ENCODE assay signal across 28 cellular contexts in the genomic region with DNA sequence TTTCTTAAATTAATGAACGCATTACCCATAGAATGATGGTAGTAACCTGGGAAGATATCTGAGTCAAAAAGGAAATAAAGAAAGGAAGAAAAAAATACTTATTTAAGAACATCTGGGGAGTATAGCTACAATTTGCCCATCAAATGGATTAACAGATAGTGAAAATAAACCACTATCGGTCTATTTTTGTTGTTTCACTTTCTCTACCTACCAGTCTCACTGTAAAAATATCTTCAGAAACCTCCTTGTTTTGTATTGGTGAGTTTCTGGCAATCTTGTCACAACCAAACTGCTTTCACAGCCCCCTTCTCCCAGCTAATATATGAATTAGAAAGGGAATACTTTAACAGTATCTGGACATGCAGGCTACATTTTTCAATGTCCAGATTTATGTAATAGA.
"Had no signal": no experiment of that assay in that cellular context is flagged by ENCODE, and none has a peak within 500 bp of the region (broad histone marks: within the 10 kb centered on the region; RNA-seq: fewer than 3 reads in every experiment).

No MANE protein-coding gene starts in this region.

- ATAC-seq: activated CD4-positive, alpha-beta T cell treated with anti-CD3 and anti-CD28 coated beads for 36 hours; activated CD8-positive, alpha-beta memory T cell treated with anti-CD3 and anti-CD28 coated beads, Interleukin-2, amount 10 ng/mL, durations not matched to agents 7 days and 5 days; activated CD8-positive, alpha-beta T cell treated with anti-CD3 and anti-CD28 coated beads, Interleukin-2, amount 10 ng/mL, durations not matched to agents 7 days and 5 days; activated naive CD8-positive, alpha-beta T cell treated with anti-CD3 and anti-CD28 coated beads, Interleukin-2, amount 50 U/mL, for 24 hours; esophagus mucosa had no signal

- H3K4me3 ChIP-seq: adrenal gland, ascending aorta, breast epithelium, cardiac muscle cell, coronary artery, dorsolateral prefrontal cortex had no signal

- H3K27ac ChIP-seq: adrenal gland, ascending aorta, breast epithelium, cardiac muscle cell, coronary artery, dorsolateral prefrontal cortex had no signal

- H3K9me3 ChIP-seq: adrenal gland had no signal

- DNase-seq: activated CD4-positive, alpha-beta memory T cell treated with anti-CD3 and anti-CD28 coated beads for 36 hours; activated CD4-positive, alpha-beta T cell treated with anti-CD3 and anti-CD28 coated beads for 36 hours; activated CD4-positive, alpha-beta T cell treated with anti-CD3 and anti-CD28 coated beads, Interleukin-2, amount 10 ng/mL, durations not matched to agents 24 days and 14 days; activated CD4-positive, CD25-positive, alpha-beta regulatory T cell; activated CD4-positive, CD25-positive, alpha-beta regulatory T cell treated with anti-CD3 and anti-CD28 coated beads, Interleukin-2, amount 50 U/mL, for 72 hours; activated CD8-positive, alpha-beta memory T cell treated with anti-CD3 and anti-CD28 coated beads, Interleukin-2, amount 10 ng/mL, durations not matched to agents 7 days and 5 days; activated CD8-positive, alpha-beta memory T cell treated with anti-CD3 and anti-CD28 coated beads, Interleukin-2, amount 50 U/mL, for 4 hours; activated CD8-positive, alpha-beta T cell treated with anti-CD3 and anti-CD28 coated beads, Interleukin-2, amount 10 ng/mL, durations not matched to agents 7 days and 5 days; activated effector memory CD4-positive, alpha-beta T cell treated with anti-CD3 and anti-CD28 coated beads, Interleukin-2, amount 50 U/mL, for 16 hours; activated naive CD4-positive, alpha-beta T cell treated with anti-CD3 and anti-CD28 coated beads for 36 hours; activated naive CD8-positive, alpha-beta T cell treated with anti-CD3 and anti-CD28 coated beads for 36 hours; activated naive CD8-positive, alpha-beta T cell treated with anti-CD3 and anti-CD28 coated beads, Interleukin-2, amount 50 U/mL, for 24 hours; activated T-cell treated with anti-CD3 and anti-CD28 coated beads, Interleukin-2, amount 50 U/mL, for 1 hour; activated T-cell treated with anti-CD3 and anti-CD28 coated beads, Interleukin-2, amount 50 U/mL, for 48 hours; adrenal gland; central memory CD4-positive, alpha-beta T cell; cerebellar nuclear complex; dorsolateral prefrontal cortex; effector memory CD4-positive, alpha-beta T cell; endodermal cell; foreskin fibroblast; head of caudate nucleus; T-helper 2 cell had no signal

- H3K36me3 ChIP-seq: adrenal gland, ascending aorta, breast epithelium, cardiac muscle cell had no signal

- H3K27me3 ChIP-seq: adrenal gland, ascending aorta, breast epithelium, cardiac muscle cell, dorsolateral prefrontal cortex had no signal

- H3K4me1 ChIP-seq: adrenal gland, ascending aorta, breast epithelium had no signal
